8 cellular contexts compared by ENCODE assay signal in genomic region chr4:27084685-27085356, GRCh38.
DNase-seq lines count a peak whose midpoint lies in the region; ATAC-seq and FAIRE-seq lines count a peak whose summit lies in the region.

No MANE protein-coding gene starts in this region.

- ATAC-seq in effector memory CD8-positive, alpha-beta T cell (replicated peaks) = no peak
- ATAC-seq in GM19397 (IDR thresholded peaks at IDR 0.05; ENCODE audit: unreplicated experiment) (no peak), GM18870 (IDR thresholded peaks at IDR 0.05; ENCODE audit: unreplicated experiment) (no peak)

- H3K4me1 Mint-ChIP-seq in effector memory CD8-positive, alpha-beta T cell (ENCODE audit: low read depth in 2 of 2) = peaks cover 4 to 17% of the 10 kb centered on the region in 2 donors

- peak overlapping the region; percentile 32 to 47 for H3K4me3 Mint-ChIP-seq in effector memory CD8-positive, alpha-beta T cell

- no peaks in the 10 kb centered on the region for H3K9me3 Mint-ChIP-seq in effector memory CD8-positive, alpha-beta T cell

- H3K27me3 Mint-ChIP-seq in effector memory CD8-positive, alpha-beta T cell = peaks cover 67 to 89% of the 10 kb centered on the region in 2 donors

- no peaks in the 10 kb centered on the region for H3K36me3 Mint-ChIP-seq in effector memory CD8-positive, alpha-beta T cell (ENCODE audit: insufficient read depth)

- DNase-seq in NCI-H2081 (lab: John Stamatoyannopoulos, UW) (peak; percentile 40 to 55), NCI-H2081 treated with DMSO at 0.1 percent for 48 hours (lab: John Stamatoyannopoulos, UW) (no peak), OCI-M1 (lab: John Stamatoyannopoulos, UW) (peak; percentile 69), mucosa of gallbladder (ENCODE audit: low spot score) (peak; percentile 40), urothelium cell line (ENCODE audit: low spot score) (peak; percentile 22)
- DNase-seq in effector memory CD8-positive, alpha-beta T cell = no peak

- no peak overlapping the region for H3K27ac Mint-ChIP-seq in effector memory CD8-positive, alpha-beta T cell

- no peak for FAIRE-seq in urothelium cell line (lab: Jason Lieb, UNC)

Comparison
In these comparisons a context has a peak if more than half of its experiments do, and no peak if none do; other contexts are left out.
1. DNase-seq: peak in NCI-H2081 (2 of 2), OCI-M1 (single experiment), mucosa of gallbladder (single experiment) and urothelium cell line (single experiment); none in NCI-H2081 treated with DMSO at 0.1 percent for 48 hours (single experiment) and effector memory CD8-positive, alpha-beta T cell (0 of 3).